In genomic region chr12:32135967-32136366, GRCh38 we compare ENCODE assay signal across 1 cellular context.
TF ChIP-seq lines count a peak whose summit lies in the region.

No MANE protein-coding gene starts in this region.

TF ChIP-seq in HepG2, 621 proteins besides CTCF, POLR2A, EP300 and RAD21 (continues in another document):
- no peak for TF ChIP-seq SRSF9 (IDR thresholded peaks at IDR 0.05; ENCODE audit: borderline replicate concordance, insufficient read depth, low read depth, low read length, poor library complexity, severe bottlenecking)
- no peak for TF ChIP-seq SMC3 (IDR thresholded peaks at IDR 0.05; ENCODE audit: low read length)
- TF ChIP-seq SMARCE1 (IDR thresholded peaks at IDR 0.05; ENCODE audit: borderline replicate concordance) = no peak
- peak; percentile 54; the same call in 1 of the 2 replicates for TF ChIP-seq ZNF205 (CRISPR knock-in tag; IDR thresholded peaks at IDR 0.05)
- no peak for TF ChIP-seq AGO1 (IDR thresholded peaks at IDR 0.05; ENCODE audit: low read depth, low read length, poor library complexity, severe bottlenecking)
- TF ChIP-seq TBX3 (IDR thresholded peaks at IDR 0.05; ENCODE audit: borderline replicate concordance) = no peak
- TF ChIP-seq YEATS4 (CRISPR knock-in tag; IDR thresholded peaks at IDR 0.05; ENCODE audit: borderline replicate concordance) = no peak
- no peak for TF ChIP-seq TP53 (CRISPR knock-in tag; conservative IDR thresholded peaks at IDR 0.05)
- TF ChIP-seq KDM2A (CRISPR knock-in tag; IDR thresholded peaks at IDR 0.05; ENCODE audit: borderline replicate concordance, low read depth) = no peak
- TF ChIP-seq, protein P1, sequence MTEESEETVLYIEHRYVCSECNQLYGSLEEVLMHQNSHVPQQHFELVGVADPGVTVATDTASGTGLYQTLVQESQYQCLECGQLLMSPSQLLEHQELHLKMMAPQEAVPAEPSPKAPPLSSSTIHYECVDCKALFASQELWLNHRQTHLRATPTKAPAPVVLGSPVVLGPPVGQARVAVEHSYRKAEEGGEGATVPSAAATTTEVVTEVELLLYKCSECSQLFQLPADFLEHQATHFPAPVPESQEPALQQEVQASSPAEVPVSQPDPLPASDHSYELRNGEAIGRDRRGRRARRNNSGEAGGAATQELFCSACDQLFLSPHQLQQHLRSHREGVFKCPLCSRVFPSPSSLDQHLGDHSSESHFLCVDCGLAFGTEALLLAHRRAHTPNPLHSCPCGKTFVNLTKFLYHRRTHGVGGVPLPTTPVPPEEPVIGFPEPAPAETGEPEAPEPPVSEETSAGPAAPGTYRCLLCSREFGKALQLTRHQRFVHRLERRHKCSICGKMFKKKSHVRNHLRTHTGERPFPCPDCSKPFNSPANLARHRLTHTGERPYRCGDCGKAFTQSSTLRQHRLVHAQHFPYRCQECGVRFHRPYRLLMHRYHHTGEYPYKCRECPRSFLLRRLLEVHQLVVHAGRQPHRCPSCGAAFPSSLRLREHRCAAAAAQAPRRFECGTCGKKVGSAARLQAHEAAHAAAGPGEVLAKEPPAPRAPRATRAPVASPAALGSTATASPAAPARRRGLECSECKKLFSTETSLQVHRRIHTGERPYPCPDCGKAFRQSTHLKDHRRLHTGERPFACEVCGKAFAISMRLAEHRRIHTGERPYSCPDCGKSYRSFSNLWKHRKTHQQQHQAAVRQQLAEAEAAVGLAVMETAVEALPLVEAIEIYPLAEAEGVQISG (CRISPR knock-in tag; IDR thresholded peaks at IDR 0.05) = no peak
- no peak for TF ChIP-seq ZNF142 (CRISPR knock-in tag; IDR thresholded peaks at IDR 0.05)
- TF ChIP-seq, protein P2, sequence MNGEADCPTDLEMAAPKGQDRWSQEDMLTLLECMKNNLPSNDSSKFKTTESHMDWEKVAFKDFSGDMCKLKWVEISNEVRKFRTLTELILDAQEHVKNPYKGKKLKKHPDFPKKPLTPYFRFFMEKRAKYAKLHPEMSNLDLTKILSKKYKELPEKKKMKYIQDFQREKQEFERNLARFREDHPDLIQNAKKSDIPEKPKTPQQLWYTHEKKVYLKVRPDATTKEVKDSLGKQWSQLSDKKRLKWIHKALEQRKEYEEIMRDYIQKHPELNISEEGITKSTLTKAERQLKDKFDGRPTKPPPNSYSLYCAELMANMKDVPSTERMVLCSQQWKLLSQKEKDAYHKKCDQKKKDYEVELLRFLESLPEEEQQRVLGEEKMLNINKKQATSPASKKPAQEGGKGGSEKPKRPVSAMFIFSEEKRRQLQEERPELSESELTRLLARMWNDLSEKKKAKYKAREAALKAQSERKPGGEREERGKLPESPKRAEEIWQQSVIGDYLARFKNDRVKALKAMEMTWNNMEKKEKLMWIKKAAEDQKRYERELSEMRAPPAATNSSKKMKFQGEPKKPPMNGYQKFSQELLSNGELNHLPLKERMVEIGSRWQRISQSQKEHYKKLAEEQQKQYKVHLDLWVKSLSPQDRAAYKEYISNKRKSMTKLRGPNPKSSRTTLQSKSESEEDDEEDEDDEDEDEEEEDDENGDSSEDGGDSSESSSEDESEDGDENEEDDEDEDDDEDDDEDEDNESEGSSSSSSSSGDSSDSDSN (CRISPR knock-in tag; IDR thresholded peaks at IDR 0.05) = no peak
- TF ChIP-seq MAX (IDR thresholded peaks at IDR 0.05) = no peak
- TF ChIP-seq KDM1A (CRISPR knock-in tag; IDR thresholded peaks at IDR 0.05) = no peak
- no peak for TF ChIP-seq BHLHE40 (IDR thresholded peaks at IDR 0.05; ENCODE audit: low read length)
- TF ChIP-seq RELA (CRISPR knock-in tag; IDR thresholded peaks at IDR 0.05) = no peak
- no peak for TF ChIP-seq PITX1 (CRISPR knock-in tag; IDR thresholded peaks at IDR 0.05)
- no peak for TF ChIP-seq HNF1A (IDR thresholded peaks at IDR 0.05; ENCODE audit: low read depth)
- no peak for TF ChIP-seq HNF1A (CRISPR knock-in tag; IDR thresholded peaks at IDR 0.05; ENCODE audit: borderline replicate concordance)
- TF ChIP-seq, protein P3, sequence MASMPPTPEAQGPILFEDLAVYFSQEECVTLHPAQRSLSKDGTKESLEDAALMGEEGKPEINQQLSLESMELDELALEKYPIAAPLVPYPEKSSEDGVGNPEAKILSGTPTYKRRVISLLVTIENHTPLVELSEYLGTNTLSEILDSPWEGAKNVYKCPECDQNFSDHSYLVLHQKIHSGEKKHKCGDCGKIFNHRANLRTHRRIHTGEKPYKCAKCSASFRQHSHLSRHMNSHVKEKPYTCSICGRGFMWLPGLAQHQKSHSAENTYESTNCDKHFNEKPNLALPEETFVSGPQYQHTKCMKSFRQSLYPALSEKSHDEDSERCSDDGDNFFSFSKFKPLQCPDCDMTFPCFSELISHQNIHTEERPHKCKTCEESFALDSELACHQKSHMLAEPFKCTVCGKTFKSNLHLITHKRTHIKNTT (CRISPR knock-in tag; IDR thresholded peaks at IDR 0.05) = no peak
- no peak for TF ChIP-seq KLF11 (CRISPR knock-in tag; IDR thresholded peaks at IDR 0.05)
- TF ChIP-seq FOXK2 (IDR thresholded peaks at IDR 0.05) = no peak
- TF ChIP-seq NR1H2 (CRISPR knock-in tag; IDR thresholded peaks at IDR 0.05; ENCODE audit: borderline replicate concordance, low read depth) = no peak
- TF ChIP-seq DPF2 (CRISPR knock-in tag; IDR thresholded peaks at IDR 0.05; ENCODE audit: borderline replicate concordance, low read depth) = peak; percentile 64
- TF ChIP-seq, protein P4, sequence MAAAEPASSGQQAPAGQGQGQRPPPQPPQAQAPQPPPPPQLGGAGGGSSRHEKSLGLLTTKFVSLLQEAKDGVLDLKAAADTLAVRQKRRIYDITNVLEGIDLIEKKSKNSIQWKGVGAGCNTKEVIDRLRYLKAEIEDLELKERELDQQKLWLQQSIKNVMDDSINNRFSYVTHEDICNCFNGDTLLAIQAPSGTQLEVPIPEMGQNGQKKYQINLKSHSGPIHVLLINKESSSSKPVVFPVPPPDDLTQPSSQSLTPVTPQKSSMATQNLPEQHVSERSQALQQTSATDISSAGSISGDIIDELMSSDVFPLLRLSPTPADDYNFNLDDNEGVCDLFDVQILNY (CRISPR knock-in tag; conservative IDR thresholded peaks at IDR 0.05) = no peak
- no peak for TF ChIP-seq ZNF564 (CRISPR knock-in tag; IDR thresholded peaks at IDR 0.05)
- TF ChIP-seq, protein P5, sequence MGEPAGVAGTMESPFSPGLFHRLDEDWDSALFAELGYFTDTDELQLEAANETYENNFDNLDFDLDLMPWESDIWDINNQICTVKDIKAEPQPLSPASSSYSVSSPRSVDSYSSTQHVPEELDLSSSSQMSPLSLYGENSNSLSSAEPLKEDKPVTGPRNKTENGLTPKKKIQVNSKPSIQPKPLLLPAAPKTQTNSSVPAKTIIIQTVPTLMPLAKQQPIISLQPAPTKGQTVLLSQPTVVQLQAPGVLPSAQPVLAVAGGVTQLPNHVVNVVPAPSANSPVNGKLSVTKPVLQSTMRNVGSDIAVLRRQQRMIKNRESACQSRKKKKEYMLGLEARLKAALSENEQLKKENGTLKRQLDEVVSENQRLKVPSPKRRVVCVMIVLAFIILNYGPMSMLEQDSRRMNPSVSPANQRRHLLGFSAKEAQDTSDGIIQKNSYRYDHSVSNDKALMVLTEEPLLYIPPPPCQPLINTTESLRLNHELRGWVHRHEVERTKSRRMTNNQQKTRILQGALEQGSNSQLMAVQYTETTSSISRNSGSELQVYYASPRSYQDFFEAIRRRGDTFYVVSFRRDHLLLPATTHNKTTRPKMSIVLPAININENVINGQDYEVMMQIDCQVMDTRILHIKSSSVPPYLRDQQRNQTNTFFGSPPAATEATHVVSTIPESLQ (CRISPR knock-in tag; conservative IDR thresholded peaks at IDR 0.05) = no peak
- TF ChIP-seq ZNF776 (CRISPR knock-in tag; IDR thresholded peaks at IDR 0.05) = no peak
- TF ChIP-seq CCAR2 (optimal IDR thresholded peaks at IDR 0.05; ENCODE audit: low read depth, low read length) = no peak
- TF ChIP-seq SRF (IDR thresholded peaks at IDR 0.05; ENCODE audit: low read depth, low read length) = no peak
- no peak for TF ChIP-seq SPEN (CRISPR knock-in tag; IDR thresholded peaks at IDR 0.05; ENCODE audit: low read depth)
- no peak for TF ChIP-seq STAT6 (CRISPR knock-in tag; IDR thresholded peaks at IDR 0.05; ENCODE audit: borderline replicate concordance)
- peak; percentile 24; the same call in 1 of the 2 replicates for TF ChIP-seq SALL1 (CRISPR knock-in tag; IDR thresholded peaks at IDR 0.05)
